ENCODE assay signal across 8 cellular contexts in the genomic region with DNA sequence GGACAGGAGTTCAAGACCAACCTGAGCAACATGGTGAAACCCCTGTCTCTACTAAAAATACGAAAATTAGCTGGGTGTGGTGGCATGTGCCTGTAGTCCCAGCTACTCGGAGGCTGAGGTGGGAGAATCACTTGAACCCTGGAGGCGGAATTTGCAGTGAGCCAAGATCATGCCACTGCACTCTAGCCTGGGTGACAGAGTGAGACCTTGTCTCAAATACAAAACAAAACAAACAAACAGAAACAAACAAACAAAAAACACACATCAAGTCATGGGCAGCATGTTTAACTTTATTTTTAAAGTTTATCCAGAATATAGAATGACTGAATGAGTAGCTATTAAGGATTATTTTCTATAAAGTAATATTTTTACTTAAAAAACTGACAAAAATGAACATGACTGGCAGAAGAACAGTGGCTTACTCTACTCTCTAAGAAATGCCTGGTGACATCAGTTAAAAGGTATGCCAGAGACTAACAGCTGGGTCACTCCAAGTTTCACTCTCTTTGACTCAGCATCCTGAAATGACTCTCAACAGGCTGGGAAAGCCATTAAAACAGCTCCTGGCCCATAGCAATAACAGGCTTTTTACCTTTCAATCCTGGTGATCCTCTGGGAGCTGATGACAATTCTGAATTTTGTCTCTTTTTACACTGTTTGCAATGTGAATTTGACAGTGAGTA.
DNase-seq lines count a peak whose midpoint lies in the region; ATAC-seq and TF ChIP-seq lines count a peak whose summit lies in the region.

No MANE protein-coding gene starts in this region.

- TF ChIP-seq CTCF in vagina (IDR thresholded peaks at IDR 0.05) = no peak

- intact Hi-C loops in vagina (cut with DNase I) = no loop called here

- DNase-seq in H4 (ENCODE audit: low spot score) (peak; percentile 92), brain pericyte (ENCODE audit: low read depth, low spot score) (peak; percentile 30), NCI-H748 treated with DMSO at 0.1 percent for 48 hours (lab: John Stamatoyannopoulos, UW) (no peak), vagina (ENCODE audit: extremely low spot score in 2 of 2) (no peak), NCI-H2196 treated with DMSO at 0.1 percent for 48 hours (lab: John Stamatoyannopoulos, UW; ENCODE audit: unreplicated experiment) (no peak)

- peak; percentile 96 for ATAC-seq in GM18502 (IDR thresholded peaks at IDR 0.05; ENCODE audit: poor library complexity, unreplicated experiment)

- TF ChIP-seq EP300 in Ishikawa (IDR thresholded peaks at IDR 0.05; ENCODE audit: borderline replicate concordance) = no peak

- TF ChIP-seq POLR2A in vagina (IDR thresholded peaks at IDR 0.05) = no peak

- H3K36me3 ChIP-seq in mesodermal cell (ENCODE audit: control insufficient read depth, insufficient read depth, low read length) (no peaks in the 10 kb centered on the region), vagina (no peaks in the 10 kb centered on the region)

- H3K4me1 ChIP-seq in mesodermal cell (ENCODE audit: control insufficient read depth, insufficient read depth, low read length, poor library complexity, severe bottlenecking) = peaks cover 15% of the 10 kb centered on the region
- H3K4me1 ChIP-seq in vagina = peaks cover 14% of the 10 kb centered on the region

- TF ChIP-seq RAD21 in Ishikawa (IDR thresholded peaks at IDR 0.05; ENCODE audit: low read depth) = no peak

- no peaks in the 10 kb centered on the region for H3K9me3 ChIP-seq in mesodermal cell (ENCODE audit: control insufficient read depth, low read length)
- H3K9me3 ChIP-seq in vagina = no peaks in the 10 kb centered on the region

- no peaks in the 10 kb centered on the region for H3K27me3 ChIP-seq in vagina

- H3K4me3 ChIP-seq in mesodermal cell (ENCODE audit: extremely low read depth, insufficient read depth, low read length, poor library complexity, severe bottlenecking) (no peak overlapping the region), vagina (no peak overlapping the region)

- 86% methylated on average over 1 of the region's 3 CpGs; no CpG with 5 or more reads in 1 of the 2 experiments for WGBS in mesodermal cell (ENCODE audit: insufficient coverage in 2 of 2), 2 experiments

- peak overlapping the region; percentile 94 for H3K27ac ChIP-seq in mesodermal cell (ENCODE audit: low read depth, low read length, severe bottlenecking)
- no peak overlapping the region for H3K27ac ChIP-seq in vagina

TF ChIP-seq in Ishikawa, 13 proteins besides CTCF, POLR2A, EP300 and RAD21:
- no peak for TF ChIP-seq NFIC (IDR thresholded peaks at IDR 0.05)
- TF ChIP-seq TEAD4 (IDR thresholded peaks at IDR 0.05) = 0 out of 2 replicates have a peak, but pooled peaks have one; percentile 45

Comparison
In these comparisons a context has a peak if more than half of its experiments do, and no peak if none do; other contexts are left out.
1. DNase-seq: peak in H4 (single experiment) and brain pericyte (single experiment); none in NCI-H748 treated with DMSO at 0.1 percent for 48 hours (single experiment), vagina (0 of 2) and NCI-H2196 treated with DMSO at 0.1 percent for 48 hours (single experiment).